16 cellular contexts compared by ENCODE assay signal in genomic region chr1:184507604-184508289, GRCh38.
DNase-seq lines count a peak whose midpoint lies in the region; ATAC-seq and TF ChIP-seq lines count a peak whose summit lies in the region.
"Had no signal": no experiment of that assay in that cellular context is flagged by ENCODE, and none has a peak within 500 bp of the region (broad histone marks: within the 10 kb centered on the region; RNA-seq: fewer than 3 reads in every experiment).

No MANE protein-coding gene starts in this region.

- peak overlapping the region; percentile 58 for H3K27ac Mint-ChIP-seq in mesothelial cell of epicardium
- no peak overlapping the region for H3K27ac Mint-ChIP-seq in activated naive CD4-positive, alpha-beta T cell treated with anti-CD3 and anti-CD28 coated beads, Interleukin-2, amount 50 U/mL, for 72 hours
- H3K27ac Mint-ChIP-seq: activated naive CD8-positive, alpha-beta T cell; CD8-positive, alpha-beta T cell; progenitor cell of endocrine pancreas; WTC11 had no signal

- WGBS in testis, 2 donors = 19 to 26% methylated on average over 1 of the region's 1 CpG

- no peaks in the 10 kb centered on the region for H3K9me3 ChIP-seq in testis

- TF ChIP-seq POLR2A in testis (IDR thresholded peaks at IDR 0.05) (no peak), erythroblast (IDR thresholded peaks at IDR 0.05; ENCODE audit: low read length) (no peak)

- no peaks in the 10 kb centered on the region for H3K36me3 ChIP-seq in testis (ENCODE audit: low read depth, missing control alignments)

- H3K9me3 Mint-ChIP-seq in mesothelial cell of epicardium = no peaks in the 10 kb centered on the region
- no peaks in the 10 kb centered on the region for H3K9me3 Mint-ChIP-seq in activated naive CD4-positive, alpha-beta T cell treated with anti-CD3 and anti-CD28 coated beads, Interleukin-2, amount 50 U/mL, for 72 hours
- H3K9me3 Mint-ChIP-seq: CD8-positive, alpha-beta T cell had no signal

- peaks cover 12% of the 10 kb centered on the region for H3K4me1 ChIP-seq in testis

- intact Hi-C loops in testis (cut with DNase I; ENCODE audit: low total_unique reads) = no loop called here

- peak; percentile 45 for DNase-seq in OCI-M1 (lab: John Stamatoyannopoulos, UW)
- DNase-seq in coronary artery (ENCODE audit: low spot score) = no peak
- DNase-seq in mesothelial cell of epicardium (ENCODE audit: low spot score in 2 of 2, unreplicated experiment in 2 of 2) = no peak
- DNase-seq in testis = no peak
- no peak for DNase-seq in activated naive CD4-positive, alpha-beta T cell treated with anti-CD3 and anti-CD28 coated beads, Interleukin-2, amount 50 U/mL, for 72 hours (ENCODE audit: low spot score in 2 of 2)
- no peak for DNase-seq in A172 (ENCODE audit: low spot score)
- no peak for DNase-seq in erythroblast (lab: John Stamatoyannopoulos, UW)
- DNase-seq: CD8-positive, alpha-beta T cell; NCI-H1417; NCI-H446; stimulated activated CD4-positive, alpha-beta T cell treated with anti-CD3 and anti-CD28 coated beads, Interleukin-1b, Interleukin-23, amount 100 ng/mL, for 48 hours; stimulated activated CD8-positive, alpha-beta memory T cell treated with anti-CD3 and anti-CD28 coated beads, Interleukin-4, amount 100 ng/mL, for 48 hours; SW 1271 had no signal

- TF ChIP-seq CTCF in coronary artery (IDR thresholded peaks at IDR 0.05) = no peak
- no peak for TF ChIP-seq CTCF in mesothelial cell of epicardium (IDR thresholded peaks at IDR 0.05; ENCODE audit: unreplicated experiment)
- no peak for TF ChIP-seq CTCF in testis (IDR thresholded peaks at IDR 0.05)

- H3K27me3 ChIP-seq in testis = no peaks in the 10 kb centered on the region

- H3K4me3 Mint-ChIP-seq in mesothelial cell of epicardium = no peak overlapping the region
- H3K4me3 Mint-ChIP-seq: activated naive CD8-positive, alpha-beta T cell; CD8-positive, alpha-beta T cell; WTC11 had no signal

- H3K4me1 Mint-ChIP-seq in mesothelial cell of epicardium = peaks cover 31% of the 10 kb centered on the region

- peak overlapping the region; percentile 11 to 14 for H3K27ac ChIP-seq in coronary artery
- peak overlapping the region; percentile 38 to 39 for H3K27ac ChIP-seq in testis

- no peaks in the 10 kb centered on the region for H3K27me3 Mint-ChIP-seq in mesothelial cell of epicardium (ENCODE audit: low read depth)
- H3K27me3 Mint-ChIP-seq: activated naive CD8-positive, alpha-beta T cell; progenitor cell of endocrine pancreas had no signal

- H3K4me3 ChIP-seq in coronary artery = no peak overlapping the region
- no peak overlapping the region for H3K4me3 ChIP-seq in testis

- H3K36me3 Mint-ChIP-seq in mesothelial cell of epicardium = peaks cover 12% of the 10 kb centered on the region
- H3K36me3 Mint-ChIP-seq in activated naive CD4-positive, alpha-beta T cell treated with anti-CD3 and anti-CD28 coated beads, Interleukin-2, amount 50 U/mL, for 72 hours = no peaks in the 10 kb centered on the region
- H3K36me3 Mint-ChIP-seq: activated naive CD8-positive, alpha-beta T cell; CD8-positive, alpha-beta T cell had no signal

- ATAC-seq in activated naive CD4-positive, alpha-beta T cell treated with anti-CD3 and anti-CD28 coated beads, Interleukin-2, amount 50 U/mL, for 72 hours = no peak
- ATAC-seq: CD8-positive, alpha-beta T cell; WTC11 had no signal
